ENCODE assay signal across 8 cellular contexts in the genomic region with DNA sequence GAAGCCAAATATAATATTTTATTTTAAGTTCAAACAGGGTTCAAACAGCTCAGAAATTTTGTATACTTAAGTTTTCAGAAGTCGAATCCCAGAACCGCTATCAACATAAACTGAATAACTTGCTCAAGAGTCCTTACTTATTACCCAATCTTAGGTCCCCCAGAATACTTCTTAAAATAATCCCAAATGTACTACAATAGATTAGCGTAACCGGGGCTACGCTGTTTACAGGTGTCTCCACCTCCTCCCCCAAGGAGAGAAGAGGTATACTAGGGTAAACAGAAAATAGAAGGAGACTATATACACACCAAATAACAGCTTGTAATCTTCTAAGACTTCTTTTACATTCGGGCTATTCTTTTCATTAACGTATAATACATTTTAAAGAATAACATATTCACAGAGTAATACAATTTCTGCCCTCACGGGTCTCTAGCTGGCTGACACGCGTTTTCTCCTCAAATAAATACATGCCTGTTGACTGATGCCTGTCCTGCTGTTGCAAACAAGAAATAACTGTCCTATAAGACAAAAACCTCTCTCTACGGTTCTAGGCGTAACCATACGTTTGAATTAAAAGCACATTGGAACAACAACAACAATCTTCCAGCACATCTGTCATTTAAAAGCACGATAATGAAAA. TPM values are rescaled to one million over a fixed set of nuclear protein-coding genes. Genes with fewer than 3 reads are reported as not detected.
A peak's percentile ranks its signal among the peaks of the same experiment; 100 is the strongest.
DNase-seq lines count a peak whose midpoint lies in the region; FAIRE-seq and TF ChIP-seq lines count a peak whose summit lies in the region.

No MANE protein-coding gene starts in this region.

- H3K9me3 ChIP-seq in SK-N-MC (ENCODE audit: low read depth, low read length) (no peaks in the 10 kb centered on the region), esophagus muscularis mucosa (no peaks in the 10 kb centered on the region), osteoblast (ENCODE audit: low read depth, low read length) (no peaks in the 10 kb centered on the region)

- 4% methylated on average over 14 of the region's 14 CpGs for WGBS in esophagus muscularis mucosa

- peaks cover 21 to 46% (median 41%) of the 10 kb centered on the region in 4 donors for H3K4me1 ChIP-seq in esophagus muscularis mucosa
- peaks cover 22% of the 10 kb centered on the region for H3K4me1 ChIP-seq in osteoblast (ENCODE audit: insufficient read depth, low read length)

- peaks cover 53% of the 10 kb centered on the region for H3K79me2 ChIP-seq in osteoblast (ENCODE audit: insufficient read depth, low read length)

- TF ChIP-seq EP300 in esophagus muscularis mucosa (IDR thresholded peaks at IDR 0.05): no peak

- no peaks in the 10 kb centered on the region for H3K36me3 ChIP-seq in SK-N-MC (ENCODE audit: insufficient read depth, low read length)
- no peaks in the 10 kb centered on the region for H3K36me3 ChIP-seq in esophagus muscularis mucosa
- H3K36me3 ChIP-seq in osteoblast (ENCODE audit: insufficient read depth, low read length): no peaks in the 10 kb centered on the region

- peak; percentile 74 for FAIRE-seq in GM19239 (lab: Jason Lieb, UNC)

- H3K27me3 ChIP-seq in esophagus muscularis mucosa: no peaks in the 10 kb centered on the region
- no peaks in the 10 kb centered on the region for H3K27me3 ChIP-seq in osteoblast (ENCODE audit: insufficient read depth, low read length)

- H3K27ac ChIP-seq in SK-N-MC (peak overlapping the region; percentile 47; the same call in 1 of the 2 replicates), esophagus muscularis mucosa (replicated peaks in 1 of 4) (peak overlapping the region; percentile 98 to 100 (median 100)), osteoblast (ENCODE audit: low read depth, low read length) (peak overlapping the region; percentile 56)

- H3K4me3 ChIP-seq in SK-N-MC: peak overlapping the region; percentile 81
- H3K4me3 ChIP-seq in esophagus muscularis mucosa: peak overlapping the region; percentile 84 to 99 (median 96)
- H3K4me3 ChIP-seq in osteoblast (ENCODE audit: insufficient read depth, low read length): peak overlapping the region; percentile 87

- TF ChIP-seq CTCF in esophagus muscularis mucosa (IDR thresholded peaks at IDR 0.05) (no peak), osteoblast (IDR thresholded peaks at IDR 0.05; ENCODE audit: extremely low read depth, low read depth, low read length) (no peak)

- peak overlapping the region; percentile 90 for H3K4me2 ChIP-seq in osteoblast (ENCODE audit: insufficient read depth, low read length)

- TF ChIP-seq POLR2A in esophagus muscularis mucosa (IDR thresholded peaks at IDR 0.05; ENCODE audit: low read depth): no peak

- no peaks in the 10 kb centered on the region for H4K20me1 ChIP-seq in osteoblast (ENCODE audit: insufficient read depth, low read length)

- in situ Hi-C loops in ACHN (cut with HindIII; ENCODE audit: low pct_ligation_motif_present, low pct_unique_long_range_greater_than_20kb, low sequenced_read_pairs): no loop called here

- intact Hi-C loops in esophagus muscularis mucosa (cut with DNase I): no loop called here

- peak overlapping the region; percentile 72 for H3K9ac ChIP-seq in SK-N-MC (ENCODE audit: insufficient read length)

- peak overlapping the region; percentile 22 for H2AFZ ChIP-seq in osteoblast (ENCODE audit: low read length)

- DNase-seq in ACHN (peak; percentile 34), GM19239 (ENCODE audit: insufficient read length, low spot score) (no peak), SK-N-MC (ENCODE audit: low read depth, low spot score) (no peak), esophagus muscularis mucosa (ENCODE audit: extremely low spot score) (no peak), osteoblast (ENCODE audit: insufficient read length, low spot score, missing footprints) (peak; percentile 73), HuH-7 (ENCODE audit: low spot score) (no peak), GM19240 (ENCODE audit: insufficient read length, low spot score) (no peak)
- DNase-seq in activated CD4-positive, alpha-beta T cell treated with anti-CD3 and anti-CD28 coated beads, Interleukin-2, amount 50 U/mL, for 1 hour: no peak

RNA-seq across cellular contexts. Expression of a gene that starts 1.3 kb away (rescaled TPM):
- total RNA-seq in esophagus muscularis mucosa (10 to 100 TPM; 17.7 to 34.3 (median 25.4) TPM), osteoblast (30.4 and 32.7 TPM in 2 replicates)

Comparison
In these comparisons a context has a peak if more than half of its experiments do, and no peak if none do; other contexts are left out.
1. DNase-seq: peak in ACHN (single experiment) and osteoblast (single experiment); none in GM19239 (single experiment), SK-N-MC (single experiment), esophagus muscularis mucosa (single experiment), HuH-7 (single experiment), activated CD4-positive, alpha-beta T cell treated with anti-CD3 and anti-CD28 coated beads, Interleukin-2, amount 50 U/mL, for 1 hour (single experiment) and GM19240 (single experiment).
2. H3K27ac ChIP-seq: peak in every context shown above with its lines; median percentile 100 in esophagus muscularis mucosa; 56 in osteoblast; 47 in SK-N-MC.
3. Peak in every context shown above with its lines, with median percentiles within 50 percentile points of each other: H3K4me3 ChIP-seq.